ENCODE assay signal across 8 cellular contexts in the genomic region with DNA sequence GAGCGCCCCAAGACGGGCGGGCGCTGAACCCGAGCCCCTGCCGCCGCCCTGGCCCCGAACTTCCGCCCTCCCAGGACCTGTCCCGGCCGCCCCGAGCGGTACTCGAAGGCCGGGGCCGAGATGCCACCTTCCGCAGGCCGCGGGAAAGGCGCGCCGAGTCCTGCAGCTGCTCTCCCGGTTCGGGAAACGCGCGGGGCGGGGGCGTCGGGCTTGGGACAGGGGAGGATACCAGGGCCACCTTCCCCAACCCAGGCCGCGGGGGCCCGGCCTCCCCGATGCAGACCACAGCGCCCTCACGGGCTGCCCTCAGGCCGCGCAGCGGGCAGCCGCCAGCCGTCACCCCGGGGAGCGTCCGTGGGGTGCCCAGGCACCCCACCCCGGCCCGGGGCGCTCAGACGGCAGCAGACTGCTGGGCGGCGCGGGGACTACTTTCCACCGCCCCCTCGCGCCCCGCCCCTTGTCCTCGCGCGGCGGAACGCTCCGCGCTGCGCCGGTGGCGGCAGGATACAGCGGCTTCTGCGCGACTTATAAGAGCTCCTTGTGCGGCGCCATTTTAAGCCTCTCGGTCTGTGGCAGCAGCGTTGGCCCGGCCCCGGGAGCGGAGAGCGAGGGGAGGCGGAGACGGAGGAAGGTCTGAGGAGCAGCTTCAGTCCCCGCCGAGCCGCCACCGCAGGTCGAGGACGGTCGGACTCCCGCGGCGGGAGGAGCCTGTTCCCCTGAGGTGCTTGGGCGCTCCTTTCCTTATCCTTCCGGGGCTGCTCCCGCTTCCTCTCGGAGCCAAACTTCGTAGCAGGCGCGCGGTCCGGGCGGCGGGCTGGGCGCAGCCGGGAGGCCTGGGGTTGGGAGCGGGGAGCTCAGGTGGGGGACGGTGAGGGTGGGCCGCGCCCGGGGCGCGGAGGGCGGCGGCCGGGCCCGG.
A peak's percentile ranks its signal among the peaks of the same experiment; 100 is the strongest.
DNase-seq lines count a peak whose midpoint lies in the region; ATAC-seq and TF ChIP-seq lines count a peak whose summit lies in the region.

A gene (plus strand): TSS at position 556 of the 916 bp plus-strand sequence. CDS start 24,564 bp downstream, outside the sequence.

- no peak for TF ChIP-seq CTCF in AG09319 (IDR thresholded peaks at IDR 0.05; ENCODE audit: low read depth, low read length)

- H3K27me3 ChIP-seq in layer of hippocampus (ENCODE audit: control insufficient read depth, insufficient read depth, low read length), result no peaks in the 10 kb centered on the region

- DNase-seq in AG09319 (ENCODE audit: extremely low read depth, low read depth) (peak; percentile 95), NCI-H510A (lab: John Stamatoyannopoulos, UW) (peak; percentile 79)
- DNase-seq in activated CD4-positive, alpha-beta T cell treated with anti-CD3 and anti-CD28 coated beads for 4 hours, result peak; percentile 91 to 92
- DNase-seq in stimulated activated CD4-positive, alpha-beta T cell treated with anti-CD3 and anti-CD28 coated beads, Interleukin-1b, Interleukin-23, amount 100 ng/mL, for 4 hours (ENCODE audit: low read depth in 2 of 2), result peak; percentile 89 to 93

- H3K27ac ChIP-seq in cingulate gyrus (ENCODE audit: low read depth, low read length) (peak within 1 kb of the TSS; percentile 94), layer of hippocampus (ENCODE audit: low read depth, low read length) (peak within 1 kb of the TSS; percentile 89)

- peak; percentile 82 for ATAC-seq in GM18907 (IDR thresholded peaks at IDR 0.05; ENCODE audit: unreplicated experiment)
- peak; percentile 74 for ATAC-seq in HG03175 (IDR thresholded peaks at IDR 0.05; ENCODE audit: unreplicated experiment)

Comparison
In these comparisons a context has a peak if more than half of its experiments do, and no peak if none do; other contexts are left out.
1. Peak in every context shown above with its lines: DNase-seq, ATAC-seq and H3K27ac ChIP-seq.